ENCODE assay signal across 10 cellular contexts in genomic region chr17:77371117-77371887, GRCh38.
DNase-seq lines count a peak whose midpoint lies in the region; ATAC-seq and TF ChIP-seq lines count a peak whose summit lies in the region.
"Had no signal": no experiment of that assay in that cellular context is flagged by ENCODE, and none has a peak within 500 bp of the region (broad histone marks: within the 10 kb centered on the region; RNA-seq: fewer than 3 reads in every experiment).

No MANE protein-coding gene starts in this region.

- in situ Hi-C loops in IMR-90 (cut with MboI; ENCODE audit: low sequenced_read_pairs): no loop called here
- in situ Hi-C loops in HAP-1 (cut with MboI; ENCODE audit: low sequenced_read_pairs): no loop called here

- peak overlapping the region; percentile 57 for H3K9ac ChIP-seq in IMR-90 (ENCODE audit: low read depth, low read length)
- no peak overlapping the region for H3K9ac ChIP-seq in smooth muscle cell (ENCODE audit: low read depth)

- CTCF ChIA-PET in IMR-90 (lab: Yijun Ruan, JAX): no interaction called here
- CTCF ChIA-PET in T-cell (lab: Charles Lee): interaction anchor here in 1 of 2 donors (1.0 kb wide), 2 partner anchors 9 to 123 kb away, joined by 3 read pairs; no protein-coding TSS in a partner anchor

- no peak overlapping the region; the same call in 1 of the 2 replicates for H3K4me2 ChIP-seq in IMR-90 (ENCODE audit: low read depth, low read length)
- peak overlapping the region; percentile 87 for H3K4me2 ChIP-seq in smooth muscle cell

- H2AFZ ChIP-seq in IMR-90 (replicated peaks; ENCODE audit: low read length, poor library complexity) (no peak overlapping the region), smooth muscle cell (ENCODE audit: low read depth) (no peak overlapping the region)

- peaks cover 74% of the 10 kb centered on the region for H3K79me2 ChIP-seq in smooth muscle cell (ENCODE audit: low read depth)

- peak overlapping the region; percentile 10; the same call in 1 of the 3 replicates for H2BK15ac ChIP-seq in IMR-90 (ENCODE audit: low read depth, low read length)

- peak overlapping the region; percentile 92 for H3K27ac Mint-ChIP-seq in T-cell
- H3K27ac Mint-ChIP-seq: stimulated activated naive CD8-positive, alpha-beta T cell treated with anti-CD3 and anti-CD28 coated beads, Interleukin-15, Interleukin-2, amounts not matched to agents 100 ng/mL and 50 ng/mL, for 24 hours had no signal

- H3K4ac ChIP-seq in IMR-90 (ENCODE audit: low read depth, low read length): peak overlapping the region; percentile 96

- peaks cover 35% of the 10 kb centered on the region for H4K20me1 ChIP-seq in IMR-90 (ENCODE audit: insufficient read depth, low read length)
- peaks cover 60% of the 10 kb centered on the region for H4K20me1 ChIP-seq in smooth muscle cell (ENCODE audit: low read depth)

- no peak overlapping the region for H3K4me3 ChIP-seq in IMR-90 (ENCODE audit: insufficient read depth, low read depth, low read length)
- H3K4me3 ChIP-seq in right atrium auricular region: no peak overlapping the region
- H3K4me3 ChIP-seq in smooth muscle cell: no peak overlapping the region
- no peak overlapping the region for H3K4me3 ChIP-seq in HAP-1

- peaks cover 21 to 74% of the 10 kb centered on the region in 2 experiments for H3K79me1 ChIP-seq in IMR-90 (ENCODE audit: low read depth in 1 of 2, low read length in 2 of 2)

- DNase-seq in IMR-90 (peak; percentile 50), T-cell (no peak), right atrium auricular region (ENCODE audit: low spot score) (no peak), smooth muscle cell (lab: John Stamatoyannopoulos, UW; ENCODE audit: unreplicated experiment) (no peak), SHP77 treated with DMSO at 0.1 percent for 48 hours (lab: John Stamatoyannopoulos, UW) (no peak), HAP-1 (ENCODE audit: low spot score in 2 of 2) (no peak), SW 1271 (lab: John Stamatoyannopoulos, UW) (no peak)

- no TSS peak for BruUV-seq in IMR-90 (replicated peaks; lab: Mats Ljungman, UMichigan)

- H3K9me3 ChIP-seq in IMR-90 (ENCODE audit: control insufficient read depth, insufficient read depth, low read length) (no peaks in the 10 kb centered on the region), right atrium auricular region (no peaks in the 10 kb centered on the region), smooth muscle cell (replicated peaks; ENCODE audit: low read depth) (no peaks in the 10 kb centered on the region), HAP-1 (no peaks in the 10 kb centered on the region)

- H3K4me1 Mint-ChIP-seq in T-cell: peaks cover 57 to 68% (median 62%) of the 10 kb centered on the region in 3 donors

- peak overlapping the region; percentile 20 for H2BK120ac ChIP-seq in IMR-90 (ENCODE audit: low read depth, low read length)

- H2BK20ac ChIP-seq in IMR-90 (ENCODE audit: low read depth, low read length): peak overlapping the region; percentile 27

- no peak for TF ChIP-seq POLR2A in IMR-90 (IDR thresholded peaks at IDR 0.05; ENCODE audit: low read depth, low read length)

- H3K18ac ChIP-seq in IMR-90 (ENCODE audit: low read depth, low read length): no peak overlapping the region

- H2BK5ac ChIP-seq in IMR-90 (ENCODE audit: low read depth, low read length, poor library complexity, severe bottlenecking): peak overlapping the region; percentile 79

- TF ChIP-seq RAD21 in IMR-90 (IDR thresholded peaks at IDR 0.05; ENCODE audit: low read length): no peak

- no peaks in the 10 kb centered on the region for H3K27me3 Mint-ChIP-seq in T-cell
- H3K27me3 Mint-ChIP-seq: stimulated activated naive CD8-positive, alpha-beta T cell treated with anti-CD3 and anti-CD28 coated beads, Interleukin-15, Interleukin-2, amounts not matched to agents 100 ng/mL and 50 ng/mL, for 24 hours had no signal

- peak overlapping the region; percentile 66; the same call in 1 of the 2 replicates for H2AK5ac ChIP-seq in IMR-90 (ENCODE audit: low read depth, low read length)

- peak overlapping the region in 1 of 2 experiments; percentile 77; a peak in 2 of 4 replicates for H4K8ac ChIP-seq in IMR-90 (ENCODE audit: low read depth in 2 of 2, low read length in 2 of 2)

- H3K4me3 Mint-ChIP-seq in T-cell: peak overlapping the region; percentile 80 to 92 (median 81)

- H3K14ac ChIP-seq in IMR-90 (replicated peaks; ENCODE audit: low read depth, low read length): peak overlapping the region; percentile 74

- TF ChIP-seq CTCF in IMR-90 (conservative IDR thresholded peaks at IDR 0.05; ENCODE audit: low read depth, low read length) (no peak), right atrium auricular region (IDR thresholded peaks at IDR 0.05) (no peak), smooth muscle cell (IDR thresholded peaks at IDR 0.05; ENCODE audit: borderline replicate concordance, insufficient read depth, poor library complexity, severe bottlenecking) (no peak)

- H3K9me1 ChIP-seq in IMR-90 (ENCODE audit: insufficient read depth, low read length): peaks cover 32% of the 10 kb centered on the region

- intact Hi-C loops in IMR-90 (cut with micrococcal nuclease): loop anchor here (5.0 kb wide), 1 partner anchor 279 kb away; no protein-coding TSS in a partner anchor

- H3K4me1 ChIP-seq in IMR-90 (ENCODE audit: control insufficient read depth, insufficient read depth, low read length) (peaks cover 33% of the 10 kb centered on the region), right atrium auricular region (peaks cover 0 to 57% of the 10 kb centered on the region in 2 donors), smooth muscle cell (ENCODE audit: low read depth) (peaks cover 45% of the 10 kb centered on the region), HAP-1 (peaks cover 6% of the 10 kb centered on the region)

- no peaks in the 10 kb centered on the region for H3K9me3 Mint-ChIP-seq in T-cell
- H3K9me3 Mint-ChIP-seq: stimulated activated naive CD8-positive, alpha-beta T cell treated with anti-CD3 and anti-CD28 coated beads, Interleukin-15, Interleukin-2, amounts not matched to agents 100 ng/mL and 50 ng/mL, for 24 hours had no signal

- peak overlapping the region; percentile 96 for H3K23ac ChIP-seq in IMR-90 (ENCODE audit: low read depth, low read length)

- H3K36me3 Mint-ChIP-seq in T-cell: peaks cover 3% of the 10 kb centered on the region

- H3K27ac ChIP-seq in IMR-90 (ENCODE audit: insufficient read depth, low read length) (peak overlapping the region; percentile 88; the same call in 1 of the 2 replicates), right atrium auricular region (peak overlapping the region; percentile 90 to 92), smooth muscle cell (ENCODE audit: low read depth) (peak overlapping the region; percentile 81)

- POLR2A ChIA-PET in IMR-90 (lab: Charles Lee; ENCODE audit: unreplicated experiment) (no interaction called here), T-cell (lab: Charles Lee) (no interaction called here)

- H2AK9ac ChIP-seq in IMR-90 (replicated peaks; ENCODE audit: low read depth, low read length, poor library complexity): no peak overlapping the region

- H4K5ac ChIP-seq in IMR-90 (ENCODE audit: low read depth, low read length): 0 out of 2 replicates have a peak overlapping the region, but pooled peaks have one; percentile 2

- dilution Hi-C loops in IMR-90 (cut with HindIII; ENCODE audit: low sequenced_read_pairs, unreplicated experiment): no loop called here

- H3K27me3 ChIP-seq in IMR-90 (ENCODE audit: control insufficient read depth, insufficient read depth, low read length) (no peaks in the 10 kb centered on the region), right atrium auricular region (no peaks in the 10 kb centered on the region), smooth muscle cell (ENCODE audit: low read depth) (no peaks in the 10 kb centered on the region), HAP-1 (ENCODE audit: low read depth) (no peaks in the 10 kb centered on the region)

- peaks cover 9% of the 10 kb centered on the region for H3F3A ChIP-seq in smooth muscle cell (ENCODE audit: low read depth)

- 86% methylated on average over 7 of the region's 20 CpGs; no CpG with 5 or more reads in 1 of the 2 experiments for WGBS in IMR-90 (ENCODE audit: extremely low coverage in 2 of 2, insufficient read length in 1 of 2), 2 experiments
- 68% methylated on average over 20 of the region's 20 CpGs for WGBS in smooth muscle cell (ENCODE audit: low lambda C conversion rate)

- peak overlapping the region; percentile 32; the same call in 1 of the 2 replicates for H3K56ac ChIP-seq in IMR-90 (ENCODE audit: extremely low read depth, insufficient read depth, low read length)

- no peaks in the 10 kb centered on the region; the same call in 1 of the 2 replicates for H3K36me3 ChIP-seq in IMR-90 (ENCODE audit: control insufficient read depth, insufficient read depth, low read length)
- no peaks in the 10 kb centered on the region for H3K36me3 ChIP-seq in right atrium auricular region
- H3K36me3 ChIP-seq in smooth muscle cell (ENCODE audit: low read depth): no peaks in the 10 kb centered on the region
- no peaks in the 10 kb centered on the region for H3K36me3 ChIP-seq in HAP-1 (replicated peaks)

- peak overlapping the region; percentile 24 for H4K91ac ChIP-seq in IMR-90 (ENCODE audit: insufficient read depth, low read depth, low read length)

- ATAC-seq in IMR-90 (ENCODE audit: low read depth): no peak
- ATAC-seq in T-cell (replicated peaks in 1 of 4): no peak
- ATAC-seq in HG02852 (IDR thresholded peaks at IDR 0.05; ENCODE audit: unreplicated experiment): no peak
- ATAC-seq: left lobe of liver had no signal

TF ChIP-seq in IMR-90, 13 proteins besides CTCF, POLR2A, EP300 and RAD21 (continues in another document):
- TF ChIP-seq MAZ (IDR thresholded peaks at IDR 0.05; ENCODE audit: borderline replicate concordance, low read depth, low read length) (no peak), FOS (IDR thresholded peaks at IDR 0.05; ENCODE audit: low read depth, low read length) (no peak), CHD1 (IDR thresholded peaks at IDR 0.05; ENCODE audit: low read depth, low read length) (no peak), SMC3 (IDR thresholded peaks at IDR 0.05; ENCODE audit: low read depth, low read length) (no peak), RCOR1 (IDR thresholded peaks at IDR 0.05; ENCODE audit: insufficient replicate concordance, low read length) (no peak), RFX5 (IDR thresholded peaks at IDR 0.05; ENCODE audit: low read depth, low read length) (no peak), ELK1 (IDR thresholded peaks at IDR 0.05; ENCODE audit: borderline replicate concordance, low read depth, low read length) (no peak)
